5 cellular contexts compared by ENCODE assay signal in genomic region chr12:132358241-132359225, GRCh38. TPM values are rescaled to one million over a fixed set of nuclear protein-coding genes. Genes with fewer than 3 reads are reported as not detected.
"Had no signal": no experiment of that assay in that cellular context is flagged by ENCODE, and none has a peak within 500 bp of the region (broad histone marks: within the 10 kb centered on the region; RNA-seq: fewer than 3 reads in every experiment).

No MANE protein-coding gene starts in this region.

RNA-seq across cellular contexts. Expression of gene GALNT9, which starts 29.1 kb away (rescaled TPM):
- total RNA-seq: activated CD4-positive, alpha-beta T cell treated with anti-CD3 and anti-CD28 coated beads, Interleukin-2, amount 10 ng/mL, durations not matched to agents 7 days and 5 days; activated CD8-positive, alpha-beta T cell treated with anti-CD3 and anti-CD28 coated beads, Interleukin-2, amount 10 ng/mL, durations not matched to agents 7 days and 5 days; activated T-helper 2 cell treated with anti-CD3 and anti-CD28 coated beads, Interferon-gamma antibody, Interleukin-2, Interleukin-4, amounts not matched to agents 10 μg/mL and 5 μg/mL and 100 μg/mL, durations not matched to agents 14 hours and 24 hours and 36 hours; SJSA1 had no signal
- polyA plus RNA-seq: SK-N-SH had no signal
